In genomic region chr4:181046809-181047208, GRCh38 we compare ENCODE assay signal across 17 cellular contexts.
"Had no signal": no experiment of that assay in that cellular context is flagged by ENCODE, and none has a peak within 500 bp of the region (broad histone marks: within the 10 kb centered on the region; RNA-seq: fewer than 3 reads in every experiment).

No MANE protein-coding gene starts in this region.

- DNase-seq: effector CD4-positive, alpha-beta T cell; foreskin melanocyte; heart left ventricle; hippocampal formation; kidney; left colon; left ventricle myocardium superior; naive thymus-derived CD4-positive, alpha-beta T cell; nephron progenitor cell; ovary; sigmoid colon; stimulated activated naive CD4-positive, alpha-beta T cell; trophoblast cell had no signal

- H3K9me3 ChIP-seq: ovary, right atrium auricular region, sigmoid colon had no signal

- H3K27me3 ChIP-seq: heart left ventricle, ovary, right atrium auricular region, sigmoid colon had no signal

- H3K27me3 Mint-ChIP-seq: naive thymus-derived CD4-positive, alpha-beta T cell had no signal

- H3K27ac Mint-ChIP-seq: naive thymus-derived CD4-positive, alpha-beta T cell; nephron progenitor cell had no signal

- H3K4me1 Mint-ChIP-seq: naive thymus-derived CD4-positive, alpha-beta T cell; nephron progenitor cell had no signal

- H3K4me1 ChIP-seq: heart left ventricle, right atrium auricular region, sigmoid colon had no signal

- H3K27ac ChIP-seq: coronary artery, heart left ventricle, ovary, right atrium auricular region, sigmoid colon, skin epidermis had no signal

- H3K4me3 Mint-ChIP-seq: naive thymus-derived CD4-positive, alpha-beta T cell; nephron progenitor cell had no signal

- H3K4me3 ChIP-seq: coronary artery, heart left ventricle, lung, ovary, right atrium auricular region, sigmoid colon, skin epidermis had no signal

- H3K36me3 Mint-ChIP-seq: naive thymus-derived CD4-positive, alpha-beta T cell had no signal

- H3K36me3 ChIP-seq: heart left ventricle, ovary, right atrium auricular region, sigmoid colon had no signal
